ENCODE assay signal across 10 cellular contexts in the genomic region with DNA sequence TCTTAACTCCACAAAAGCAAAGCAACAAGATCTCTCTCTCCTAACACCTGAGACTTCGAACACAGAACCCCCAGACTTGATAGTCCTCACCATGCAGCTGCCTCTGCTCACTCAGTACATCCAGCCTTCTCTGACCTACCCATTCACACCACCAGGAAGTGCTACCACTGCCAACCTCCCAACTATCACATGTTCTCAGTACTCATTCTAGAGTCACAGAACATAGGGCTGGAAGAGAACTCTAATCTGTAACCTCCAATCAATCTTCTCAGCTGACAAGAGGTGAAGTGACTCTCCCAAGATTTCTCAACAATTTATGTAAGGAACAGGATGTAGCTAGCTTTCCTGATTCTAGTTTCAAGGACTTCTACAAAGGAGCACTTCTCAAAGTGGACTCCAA. TPM values are rescaled to one million over a fixed set of nuclear protein-coding genes. Genes with fewer than 3 reads are reported as not detected.
DNase-seq lines count a peak whose midpoint lies in the region; ATAC-seq and TF ChIP-seq lines count a peak whose summit lies in the region.
"Had no signal": no experiment of that assay in that cellular context is flagged by ENCODE, and none has a peak within 500 bp of the region (broad histone marks: within the 10 kb centered on the region; RNA-seq: fewer than 3 reads in every experiment).

No MANE protein-coding gene starts in this region.

- peaks cover 0 to 8% (median 0%) of the 10 kb centered on the region in 3 donors for H3K9me3 ChIP-seq in esophagus squamous epithelium
- peaks cover 15% of the 10 kb centered on the region for H3K9me3 ChIP-seq in SK-N-SH

- peaks cover 87% of the 10 kb centered on the region for H3K4me1 Mint-ChIP-seq in activated naive CD4-positive, alpha-beta T cell treated with anti-CD3 and anti-CD28 coated beads, Interleukin-2, amount 50 U/mL, for 24 hours
- peaks cover 71% of the 10 kb centered on the region for H3K4me1 Mint-ChIP-seq in activated naive CD4-positive, alpha-beta T cell treated with anti-CD3 and anti-CD28 coated beads, Interleukin-2, amount 10 ng/mL, durations not matched to agents 7 days and 5 days
- peaks cover 81 to 84% (median 83%) of the 10 kb centered on the region in 3 donors for H3K4me1 Mint-ChIP-seq in T-cell
- peaks cover 61% of the 10 kb centered on the region for H3K4me1 Mint-ChIP-seq in stimulated activated memory B cell treated with anti-CD40 and anti-IgM and Interleukin-4, amounts not matched to agents 10 μg/mL and 1 μg/mL and 100 μg/mL, for 72 hours

- no peaks in the 10 kb centered on the region; the same call in 1 of the 2 replicates for H4K20me1 ChIP-seq in SK-N-SH (ENCODE audit: insufficient read depth)

- peaks cover 38% of the 10 kb centered on the region for H3K36me3 Mint-ChIP-seq in activated naive CD4-positive, alpha-beta T cell treated with anti-CD3 and anti-CD28 coated beads, Interleukin-2, amount 50 U/mL, for 24 hours
- peaks cover 63% of the 10 kb centered on the region for H3K36me3 Mint-ChIP-seq in activated naive CD4-positive, alpha-beta T cell treated with anti-CD3 and anti-CD28 coated beads, Interleukin-2, amount 10 ng/mL, durations not matched to agents 7 days and 5 days
- peaks cover 50% of the 10 kb centered on the region for H3K36me3 Mint-ChIP-seq in T-cell
- H3K36me3 Mint-ChIP-seq in stimulated activated memory B cell treated with anti-CD40 and anti-IgM and Interleukin-4, amounts not matched to agents 10 μg/mL and 1 μg/mL and 100 μg/mL, for 72 hours = peaks cover 55% of the 10 kb centered on the region

- H3K4me3 ChIP-seq in esophagus squamous epithelium = no peak overlapping the region
- H3K4me3 ChIP-seq in SK-N-SH (ENCODE audit: low read depth in 2 of 2, low read length in 1 of 2) = no peak overlapping the region
- H3K4me3 ChIP-seq: heart right ventricle had no signal

- POLR2A ChIA-PET in T-cell (lab: Charles Lee) (no interaction called here), SK-N-SH (lab: Yijun Ruan, JAX) (no interaction called here)

- no peak for TF ChIP-seq POLR2A in esophagus squamous epithelium (IDR thresholded peaks at IDR 0.05)

- H3K27ac ChIP-seq in esophagus squamous epithelium (peak overlapping the region; percentile 3 to 76 (median 26)), SK-N-SH (ENCODE audit: low read depth in 2 of 2, low read length in 1 of 2) (no peak overlapping the region)

- H3K9me3 Mint-ChIP-seq in activated naive CD4-positive, alpha-beta T cell treated with anti-CD3 and anti-CD28 coated beads, Interleukin-2, amount 50 U/mL, for 24 hours = no peaks in the 10 kb centered on the region
- H3K9me3 Mint-ChIP-seq in activated naive CD4-positive, alpha-beta T cell treated with anti-CD3 and anti-CD28 coated beads, Interleukin-2, amount 10 ng/mL, durations not matched to agents 7 days and 5 days = peaks cover 14% of the 10 kb centered on the region
- peaks cover 10 to 17% (median 12%) of the 10 kb centered on the region in 3 donors for H3K9me3 Mint-ChIP-seq in T-cell
- peaks cover 13% of the 10 kb centered on the region for H3K9me3 Mint-ChIP-seq in stimulated activated memory B cell treated with anti-CD40 and anti-IgM and Interleukin-4, amounts not matched to agents 10 μg/mL and 1 μg/mL and 100 μg/mL, for 72 hours

- no peak overlapping the region for H3K27ac Mint-ChIP-seq in activated naive CD4-positive, alpha-beta T cell treated with anti-CD3 and anti-CD28 coated beads, Interleukin-2, amount 50 U/mL, for 24 hours
- H3K27ac Mint-ChIP-seq in activated naive CD4-positive, alpha-beta T cell treated with anti-CD3 and anti-CD28 coated beads, Interleukin-2, amount 10 ng/mL, durations not matched to agents 7 days and 5 days = no peak overlapping the region
- peak overlapping the region in 1 of 2 donors; percentile 7 for H3K27ac Mint-ChIP-seq in T-cell
- peak overlapping the region; percentile 7 for H3K27ac Mint-ChIP-seq in stimulated activated memory B cell treated with anti-CD40 and anti-IgM and Interleukin-4, amounts not matched to agents 10 μg/mL and 1 μg/mL and 100 μg/mL, for 72 hours

- H3K36me3 ChIP-seq in esophagus squamous epithelium = peaks cover 13 to 36% (median 26%) of the 10 kb centered on the region in 3 donors
- H3K36me3 ChIP-seq in SK-N-SH (replicated peaks in 1 of 2; ENCODE audit: control insufficient read depth in 1 of 2, insufficient read depth in 2 of 2, low read length in 1 of 2) = peaks cover 49 to 53% of the 10 kb centered on the region in 2 experiments

- no peak overlapping the region; the same call in 1 of the 2 replicates for H3K4me2 ChIP-seq in SK-N-SH

- H3K9ac ChIP-seq in SK-N-SH = no peak overlapping the region

- H2AFZ ChIP-seq in SK-N-SH (ENCODE audit: low read depth) = no peak overlapping the region

- CTCF ChIA-PET in activated naive CD4-positive, alpha-beta T cell treated with anti-CD3 and anti-CD28 coated beads, Interleukin-2, amount 10 ng/mL, durations not matched to agents 7 days and 5 days (lab: Charles Lee) = interaction anchor here (1.0 to 1.1 kb wide), 2 partner anchors 79 to 246 kb away, joined by 3 read pairs; no protein-coding TSS in a partner anchor
- CTCF ChIA-PET in T-cell (lab: Charles Lee) = interaction anchor here (0.5 to 0.7 kb wide), 2 partner anchors 31 to 210 kb away, joined by 3 to 4 read pairs; no protein-coding TSS in a partner anchor
- CTCF ChIA-PET in SK-N-SH (lab: Yijun Ruan, JAX) = interaction anchor here (1.2 to 1.8 kb wide), 4 partner anchors 9 to 272 kb away, joined by 3 to 6 read pairs (median 4); no protein-coding TSS in a partner anchor

- peaks cover 6 to 58% (median 31%) of the 10 kb centered on the region in 3 donors for H3K4me1 ChIP-seq in esophagus squamous epithelium
- peaks cover 10 to 22% of the 10 kb centered on the region in 2 experiments; a peak in 3 of 4 replicates for H3K4me1 ChIP-seq in SK-N-SH (ENCODE audit: control insufficient read depth in 1 of 2, insufficient read depth in 2 of 2, low read depth in 1 of 2, low read length in 1 of 2)

- no peaks in the 10 kb centered on the region for H3K27me3 ChIP-seq in esophagus squamous epithelium
- H3K27me3 ChIP-seq in SK-N-SH (ENCODE audit: insufficient read depth) = no peaks in the 10 kb centered on the region
- H3K27me3 ChIP-seq: heart right ventricle had no signal

- ATAC-seq in T-cell (replicated peaks in 1 of 4) = no peak
- no peak for ATAC-seq in stimulated activated memory B cell treated with anti-CD40 and anti-IgM and Interleukin-4, amounts not matched to agents 10 μg/mL and 1 μg/mL and 100 μg/mL, for 72 hours
- ATAC-seq: heart right ventricle had no signal

- peak overlapping the region; percentile 77 for H3K4me3 Mint-ChIP-seq in activated naive CD4-positive, alpha-beta T cell treated with anti-CD3 and anti-CD28 coated beads, Interleukin-2, amount 50 U/mL, for 24 hours
- no peak overlapping the region for H3K4me3 Mint-ChIP-seq in activated naive CD4-positive, alpha-beta T cell treated with anti-CD3 and anti-CD28 coated beads, Interleukin-2, amount 10 ng/mL, durations not matched to agents 7 days and 5 days
- peak overlapping the region; percentile 2 to 63 (median 31) for H3K4me3 Mint-ChIP-seq in T-cell
- no peak overlapping the region for H3K4me3 Mint-ChIP-seq in stimulated activated memory B cell treated with anti-CD40 and anti-IgM and Interleukin-4, amounts not matched to agents 10 μg/mL and 1 μg/mL and 100 μg/mL, for 72 hours

- no peaks in the 10 kb centered on the region for H3K9me2 ChIP-seq in SK-N-SH

- H3K79me2 ChIP-seq in SK-N-SH (ENCODE audit: insufficient read depth) = peaks cover 87% of the 10 kb centered on the region

- no peaks in the 10 kb centered on the region for H3K27me3 Mint-ChIP-seq in activated naive CD4-positive, alpha-beta T cell treated with anti-CD3 and anti-CD28 coated beads, Interleukin-2, amount 50 U/mL, for 24 hours
- H3K27me3 Mint-ChIP-seq in activated naive CD4-positive, alpha-beta T cell treated with anti-CD3 and anti-CD28 coated beads, Interleukin-2, amount 10 ng/mL, durations not matched to agents 7 days and 5 days = no peaks in the 10 kb centered on the region
- H3K27me3 Mint-ChIP-seq in T-cell = no peaks in the 10 kb centered on the region
- H3K27me3 Mint-ChIP-seq in stimulated activated memory B cell treated with anti-CD40 and anti-IgM and Interleukin-4, amounts not matched to agents 10 μg/mL and 1 μg/mL and 100 μg/mL, for 72 hours = no peaks in the 10 kb centered on the region

- TF ChIP-seq EP300 in SK-N-SH (IDR thresholded peaks at IDR 0.05; ENCODE audit: borderline replicate concordance in 1 of 2, low read depth in 1 of 2, low read length in 1 of 2) = no peak

- TF ChIP-seq RAD21 in SK-N-SH (IDR thresholded peaks at IDR 0.05; ENCODE audit: low read length) = no peak

- TF ChIP-seq CTCF in esophagus squamous epithelium (IDR thresholded peaks at IDR 0.05) (peak in 2 of 6 experiments; percentile 14 to 35), SK-N-SH (IDR thresholded peaks at IDR 0.05) (no peak)

- DNase-seq in activated naive CD4-positive, alpha-beta T cell treated with anti-CD3 and anti-CD28 coated beads, Interleukin-2, amount 10 ng/mL, durations not matched to agents 7 days and 5 days = no peak
- DNase-seq in T-cell (no peak), esophagus squamous epithelium (lab: John Stamatoyannopoulos, UW) (no peak), NCI-H1417 (lab: John Stamatoyannopoulos, UW) (no peak), DMS153 treated with DMSO at 0.1 percent for 48 hours (lab: John Stamatoyannopoulos, UW; ENCODE audit: unreplicated experiment) (no peak), SK-N-SH (no peak)
- DNase-seq: activated effector memory CD4-positive, alpha-beta T cell treated with anti-CD3 and anti-CD28 coated beads, Interleukin-2, amount 50 U/mL, for 16 hours; heart right ventricle had no signal

- intact Hi-C loops in esophagus squamous epithelium (cut with DNase I) = loop anchor here (5.0 kb wide), 1 partner anchor 81 kb away; no protein-coding TSS in a partner anchor

- H3F3A ChIP-seq in SK-N-SH (replicated peaks; ENCODE audit: insufficient read depth) = no peaks in the 10 kb centered on the region

- 90 to 100% methylated on average over 1 of the region's 1 CpG for WGBS in esophagus squamous epithelium, 2 donors
- 94% methylated on average over 1 of the region's 1 CpG for WGBS in SK-N-SH (ENCODE audit: low lambda C conversion rate)

TF ChIP-seq in SK-N-SH, 30 proteins besides CTCF, POLR2A, EP300 and RAD21 (continues in another document):
- TF ChIP-seq FOXJ3 (CRISPR knock-in tag; IDR thresholded peaks at IDR 0.05) (no peak), TEAD4 (IDR thresholded peaks at IDR 0.05; ENCODE audit: borderline replicate concordance, insufficient read depth) (no peak), RXRA (IDR thresholded peaks at IDR 0.05; ENCODE audit: borderline replicate concordance, low read depth) (no peak)

RNA-seq across cellular contexts. Expression of gene NUDCD3, which starts 3.8 kb away (rescaled TPM):
- total RNA-seq in T-cell (100 to 1,000 TPM in 1 of 5 donors, 10 to 100 TPM in 4; 87.9 to 106 (median 95.9) TPM), esophagus squamous epithelium (10 to 100 TPM; 33.5 to 54.0 (median 47.0) TPM)
- polyA plus RNA-seq in SK-N-SH (2012; rRNA removed) = 66.0 and 83.1 TPM in 2 replicates
- polyA plus RNA-seq in SK-N-SH (2012; cell fraction: cytosol; rRNA removed) = 66.1 and 72.1 TPM in 2 replicates
- polyA plus RNA-seq in SK-N-SH (2012; cell fraction: nucleus; rRNA removed) = 101 and 142 TPM in 2 replicates

RNA-seq across cellular contexts. Expression of gene NPC1L1, which starts 54.4 kb away (rescaled TPM):
- under 1 TPM in 4 of 5 donors, not detected in 1; 0.06 to 0.50 (median 0.10) TPM for total RNA-seq in T-cell
- total RNA-seq in esophagus squamous epithelium = under 1 TPM in 2 of 4 donors, not detected in 2; 0.08 to 0.19 TPM
- polyA plus RNA-seq in SK-N-SH (2012; rRNA removed) = 0.03 TPM in 1 of 2 replicates, not detected in the other
- under 0.01 TPM in 1 of 2 replicates, not detected in the other for polyA plus RNA-seq in SK-N-SH (2012; cell fraction: cytosol; rRNA removed)
- 0.05 and 0.12 TPM in 2 replicates for polyA plus RNA-seq in SK-N-SH (2012; cell fraction: nucleus; rRNA removed)

Comparison
In these comparisons a context has a peak if more than half of its experiments do, and no peak if none do; other contexts are left out.
1. H3K4me3 Mint-ChIP-seq: peak in activated naive CD4-positive, alpha-beta T cell treated with anti-CD3 and anti-CD28 coated beads, Interleukin-2, amount 50 U/mL, for 24 hours (single experiment) and T-cell (3 of 3); none in activated naive CD4-positive, alpha-beta T cell treated with anti-CD3 and anti-CD28 coated beads, Interleukin-2, amount 10 ng/mL, durations not matched to agents 7 days and 5 days (single experiment) and stimulated activated memory B cell treated with anti-CD40 and anti-IgM and Interleukin-4, amounts not matched to agents 10 μg/mL and 1 μg/mL and 100 μg/mL, for 72 hours (single experiment).
2. H3K27ac ChIP-seq: peak in esophagus squamous epithelium (4 of 4); none in SK-N-SH (0 of 2).